In the genomic region with DNA sequence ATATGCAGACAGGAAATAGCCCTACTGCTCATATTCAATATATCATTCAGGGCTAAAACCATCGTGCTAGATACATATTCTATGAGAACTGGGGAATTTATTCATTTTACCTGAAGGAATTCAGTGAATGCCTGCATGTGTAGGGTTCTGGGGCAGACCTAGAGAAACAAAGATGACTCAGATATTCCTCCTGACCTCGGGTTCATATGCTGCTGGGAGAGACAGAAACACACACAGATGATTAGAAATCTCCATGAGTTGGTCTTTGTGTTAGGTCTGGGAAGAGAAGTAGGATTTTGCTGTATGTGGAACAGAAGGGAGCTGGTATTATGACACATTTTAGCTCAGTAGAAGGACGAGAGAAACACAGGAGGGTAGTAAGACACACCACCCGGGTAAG, we compare ENCODE assay signal across 29 cellular contexts.
DNase-seq lines count a peak whose midpoint lies in the region; ATAC-seq and TF ChIP-seq lines count a peak whose summit lies in the region.
"Had no signal": no experiment of that assay in that cellular context is flagged by ENCODE, and none has a peak within 500 bp of the region (broad histone marks: within the 10 kb centered on the region; RNA-seq: fewer than 3 reads in every experiment).

No MANE protein-coding gene starts in this region.

- no peaks in the 10 kb centered on the region for H3F3A ChIP-seq in GM23338 (replicated peaks; ENCODE audit: low read depth)

- no peaks in the 10 kb centered on the region; the same call in 2 of the 3 replicates for H3K4me1 Mint-ChIP-seq in GM23338
- H3K4me1 Mint-ChIP-seq: activated B cell treated with CpG ODN at 0.5 μM for 24 hours; activated CD8-positive, alpha-beta memory T cell treated with anti-CD3 and anti-CD28 coated beads, Interleukin-2, amount 10 ng/mL, durations not matched to agents 7 days and 5 days; immature natural killer cell; T-cell had no signal

- H3K27me3 ChIP-seq in GM23338 (ENCODE audit: insufficient read depth) (no peaks in the 10 kb centered on the region), hepatocyte (no peaks in the 10 kb centered on the region)
- H3K27me3 ChIP-seq: BLaER1, gastroesophageal sphincter, neural progenitor cell, sigmoid colon, SJCRH30, stomach had no signal

- ATAC-seq in GM23338 (no peak), SK-N-SH treated with all-trans-retinoic acid at 6 μM for 48 hours (peak; percentile 83), GM19452 (IDR thresholded peaks at IDR 0.05; ENCODE audit: unreplicated experiment) (no peak)
- ATAC-seq: activated CD8-positive, alpha-beta memory T cell treated with anti-CD3 and anti-CD28 coated beads, Interleukin-2, amount 10 ng/mL, durations not matched to agents 7 days and 5 days; gastroesophageal sphincter; left lobe of liver; T-cell had no signal

- H3K4me1 ChIP-seq in GM23338 (ENCODE audit: insufficient read depth) (no peaks in the 10 kb centered on the region), hepatocyte (ENCODE audit: insufficient read depth) (no peaks in the 10 kb centered on the region)
- H3K4me1 ChIP-seq: BLaER1, neural progenitor cell, sigmoid colon, stomach had no signal

- H3K4me3 ChIP-seq in GM23338 (no peak overlapping the region), hepatocyte (no peak overlapping the region)
- H3K4me3 ChIP-seq: BLaER1, gastroesophageal sphincter, neural progenitor cell, sigmoid colon, SJCRH30, stomach had no signal

- H3K4me2 ChIP-seq in GM23338 = no peak overlapping the region
- H3K4me2 ChIP-seq in hepatocyte = no peak overlapping the region
- H3K4me2 ChIP-seq: BLaER1, neural progenitor cell had no signal

- TF ChIP-seq CTCF in GM23338 (conservative IDR thresholded peaks at IDR 0.05; ENCODE audit: low read depth in 2 of 2) (no peak), hepatocyte (IDR thresholded peaks at IDR 0.05; ENCODE audit: poor library complexity) (no peak)

- H4K20me1 ChIP-seq in GM23338 (replicated peaks; ENCODE audit: insufficient read depth) (no peaks in the 10 kb centered on the region), hepatocyte (ENCODE audit: insufficient read depth, poor library complexity, severe bottlenecking) (no peaks in the 10 kb centered on the region)
- H4K20me1 ChIP-seq: BLaER1 had no signal

- H3K79me2 ChIP-seq in GM23338 (replicated peaks; ENCODE audit: insufficient read depth) (no peaks in the 10 kb centered on the region), hepatocyte (no peaks in the 10 kb centered on the region)

- H3K36me3 ChIP-seq in GM23338 (ENCODE audit: insufficient read depth) (no peaks in the 10 kb centered on the region), hepatocyte (replicated peaks; ENCODE audit: insufficient read depth, low read depth) (no peaks in the 10 kb centered on the region)
- H3K36me3 ChIP-seq: BLaER1, gastroesophageal sphincter, neural progenitor cell, sigmoid colon, SJCRH30, stomach had no signal

- H3K9me3 ChIP-seq in hepatocyte (ENCODE audit: low read depth) = no peaks in the 10 kb centered on the region
- H3K9me3 ChIP-seq: BLaER1, SJCRH30 had no signal

- H2AFZ ChIP-seq in GM23338 (no peak overlapping the region; the same call in 1 of the 2 replicates), hepatocyte (no peak overlapping the region)
- H2AFZ ChIP-seq: neural progenitor cell had no signal

- no peak overlapping the region for H3K4me3 Mint-ChIP-seq in GM23338
- H3K4me3 Mint-ChIP-seq: activated B cell treated with CpG ODN at 0.5 μM for 24 hours; activated CD8-positive, alpha-beta memory T cell treated with anti-CD3 and anti-CD28 coated beads, Interleukin-2, amount 10 ng/mL, durations not matched to agents 7 days and 5 days; immature natural killer cell; neural progenitor cell; T-cell had no signal

- H3K9me3 Mint-ChIP-seq in GM23338 = peaks cover 4% of the 10 kb centered on the region; the same call in 2 of the 3 replicates

- 0 out of 2 replicates have a peak overlapping the region, but pooled peaks have one; percentile 2 for H3K27ac Mint-ChIP-seq in GM23338
- H3K27ac Mint-ChIP-seq: activated B cell treated with CpG ODN at 0.5 μM for 24 hours; activated CD8-positive, alpha-beta memory T cell treated with anti-CD3 and anti-CD28 coated beads, Interleukin-2, amount 10 ng/mL, durations not matched to agents 7 days and 5 days; immature natural killer cell; neural progenitor cell; progenitor cell of endocrine pancreas; T-cell had no signal

- WGBS in hepatocyte (ENCODE audit: low lambda C conversion rate, missing lambda C conversion rate) = 74% methylated on average over 4 of the region's 4 CpGs

- no peak overlapping the region for H3K27ac ChIP-seq in GM23338 (ENCODE audit: low read depth)
- H3K27ac ChIP-seq in hepatocyte = no peak overlapping the region
- H3K27ac ChIP-seq: BLaER1, gastroesophageal sphincter, neural progenitor cell, sigmoid colon, SJCRH30, stomach had no signal

- DNase-seq in GM23338 (ENCODE audit: low spot score) = no peak
- DNase-seq in hepatocyte (ENCODE audit: low spot score) = peak; percentile 39
- peak; percentile 30 for DNase-seq in renal cortical epithelial cell (ENCODE audit: low read depth)
- DNase-seq in HK-2 (ENCODE audit: unreplicated experiment) = no peak
- DNase-seq in C1 segment of cervical spinal cord (lab: John Stamatoyannopoulos, UW) = no peak
- DNase-seq: activated B cell treated with CpG ODN at 0.5 μM for 24 hours; activated CD4-positive, alpha-beta T cell treated with anti-CD3 and anti-CD28 coated beads, Interleukin-2, amount 50 U/mL, for 1 hour; activated CD8-positive, alpha-beta memory T cell treated with anti-CD3 and anti-CD28 coated beads, Interleukin-2, amount 10 ng/mL, durations not matched to agents 7 days and 5 days; activated T-cell treated with anti-CD3 and anti-CD28 coated beads, Interleukin-2, amount 50 U/mL, for 48 hours; COR-L47; GDM1; hypothalamus; immature natural killer cell; NCI-H1105; NCI-H187; NCI-H446 treated with DMSO at 0.1 percent for 48 hours; NCI-H82; sigmoid colon; SJCRH30; stimulated activated CD4-positive, alpha-beta T cell treated with anti-CD3 and anti-CD28 coated beads, Interleukin-4, amount 100 ng/mL, for 1 hour; stomach; T-cell had no signal

- H3K27me3 Mint-ChIP-seq in GM23338 (ENCODE audit: insufficient read depth, low read depth, poor library complexity) = peaks cover 1% of the 10 kb centered on the region
- H3K27me3 Mint-ChIP-seq: progenitor cell of endocrine pancreas had no signal

- H3K36me3 Mint-ChIP-seq in GM23338 (ENCODE audit: low read depth) = peaks cover 12% of the 10 kb centered on the region; the same call in 2 of the 3 replicates
- H3K36me3 Mint-ChIP-seq: activated CD8-positive, alpha-beta memory T cell treated with anti-CD3 and anti-CD28 coated beads, Interleukin-2, amount 10 ng/mL, durations not matched to agents 7 days and 5 days; immature natural killer cell; neural progenitor cell; T-cell had no signal

- H3K9me2 ChIP-seq in GM23338 (ENCODE audit: insufficient read depth) (no peaks in the 10 kb centered on the region; the same call in none of the 2 replicates), hepatocyte (replicated peaks; ENCODE audit: insufficient read depth) (no peaks in the 10 kb centered on the region)

TF ChIP-seq in GM23338, 12 proteins besides CTCF, POLR2A, EP300 and RAD21 (continues in another document):
- TF ChIP-seq ETS1 (IDR thresholded peaks at IDR 0.05) (no peak), POLR2AphosphoS5 (IDR thresholded peaks at IDR 0.05; ENCODE audit: low read depth) (no peak), CREB1 (CRISPR knock-in tag; IDR thresholded peaks at IDR 0.05; ENCODE audit: low read depth) (no peak)

TF ChIP-seq in SK-N-SH treated with all-trans-retinoic acid at 6 μM for 48 hours, 23 proteins besides CTCF, POLR2A, EP300 and RAD21 (continues in another document):
- TF ChIP-seq ZFP30 (CRISPR knock-in tag; IDR thresholded peaks at IDR 0.05) = no peak
- no peak for TF ChIP-seq OSR1 (CRISPR knock-in tag; IDR thresholded peaks at IDR 0.05)
- no peak for TF ChIP-seq CSRNP3 (CRISPR knock-in tag; IDR thresholded peaks at IDR 0.05)
- TF ChIP-seq TOX (CRISPR knock-in tag; IDR thresholded peaks at IDR 0.05; ENCODE audit: borderline replicate concordance) = no peak
- no peak for TF ChIP-seq TCF4 (CRISPR knock-in tag; IDR thresholded peaks at IDR 0.05; ENCODE audit: borderline replicate concordance)
- TF ChIP-seq, protein P1, sequence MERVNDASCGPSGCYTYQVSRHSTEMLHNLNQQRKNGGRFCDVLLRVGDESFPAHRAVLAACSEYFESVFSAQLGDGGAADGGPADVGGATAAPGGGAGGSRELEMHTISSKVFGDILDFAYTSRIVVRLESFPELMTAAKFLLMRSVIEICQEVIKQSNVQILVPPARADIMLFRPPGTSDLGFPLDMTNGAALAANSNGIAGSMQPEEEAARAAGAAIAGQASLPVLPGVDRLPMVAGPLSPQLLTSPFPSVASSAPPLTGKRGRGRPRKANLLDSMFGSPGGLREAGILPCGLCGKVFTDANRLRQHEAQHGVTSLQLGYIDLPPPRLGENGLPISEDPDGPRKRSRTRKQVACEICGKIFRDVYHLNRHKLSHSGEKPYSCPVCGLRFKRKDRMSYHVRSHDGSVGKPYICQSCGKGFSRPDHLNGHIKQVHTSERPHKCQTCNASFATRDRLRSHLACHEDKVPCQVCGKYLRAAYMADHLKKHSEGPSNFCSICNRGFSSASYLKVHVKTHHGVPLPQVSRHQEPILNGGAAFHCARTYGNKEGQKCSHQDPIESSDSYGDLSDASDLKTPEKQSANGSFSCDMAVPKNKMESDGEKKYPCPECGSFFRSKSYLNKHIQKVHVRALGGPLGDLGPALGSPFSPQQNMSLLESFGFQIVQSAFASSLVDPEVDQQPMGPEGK (CRISPR knock-in tag; IDR thresholded peaks at IDR 0.05; ENCODE audit: borderline replicate concordance) = no peak
- no peak for TF ChIP-seq ZC3H10 (CRISPR knock-in tag; IDR thresholded peaks at IDR 0.05)
- no peak for TF ChIP-seq SNAI2 (CRISPR knock-in tag; IDR thresholded peaks at IDR 0.05)
- TF ChIP-seq BACH2 (CRISPR knock-in tag; IDR thresholded peaks at IDR 0.05; ENCODE audit: borderline replicate concordance) = no peak
- TF ChIP-seq ZNF565 (CRISPR knock-in tag; conservative IDR thresholded peaks at IDR 0.05; ENCODE audit: low read depth) = no peak

Comparison
In these comparisons a context has a peak if more than half of its experiments do, and no peak if none do; other contexts are left out.
1. DNase-seq: peak in hepatocyte (single experiment) and renal cortical epithelial cell (single experiment); none in GM23338 (single experiment), HK-2 (single experiment) and C1 segment of cervical spinal cord (0 of 14).